26 cellular contexts compared by ENCODE assay signal in genomic region chrX:22012051-22012450, GRCh38.
"Had no signal": no experiment of that assay in that cellular context is flagged by ENCODE, and none has a peak within 500 bp of the region (broad histone marks: within the 10 kb centered on the region; RNA-seq: fewer than 3 reads in every experiment).

No MANE protein-coding gene starts in this region.

- H3K36me3 Mint-ChIP-seq: activated naive CD4-positive, alpha-beta T cell treated with anti-CD3 and anti-CD28 coated beads, Interleukin-2, amount 50 U/mL, for 72 hours had no signal

- H3K4me3 ChIP-seq: esophagus squamous epithelium, pancreas, psoas muscle, sigmoid colon, stomach, thyroid gland, upper lobe of left lung had no signal

- H3K27ac ChIP-seq: epithelial cell of prostate, esophagus squamous epithelium, pancreas, psoas muscle, sigmoid colon, stomach, thyroid gland, upper lobe of left lung had no signal

- H3K9me3 Mint-ChIP-seq: activated B cell treated with CpG ODN at 0.5 μM for 24 hours; activated T-cell treated with anti-CD3 and anti-CD28 coated beads, Interleukin-2, amount 50 U/mL, for 72 hours; central memory CD8-positive, alpha-beta T cell had no signal

- H3K4me1 Mint-ChIP-seq: central memory CD8-positive, alpha-beta T cell; T-helper 17 cell had no signal

- H3K27me3 ChIP-seq: esophagus squamous epithelium, pancreas, stomach, thyroid gland, upper lobe of left lung had no signal

- H3K9me3 ChIP-seq: esophagus squamous epithelium, pancreas, sigmoid colon, thyroid gland had no signal

- FAIRE-seq: bronchial epithelial cell, endometrium, frontal cortex, pancreas, small intestine had no signal

- H3K4me3 Mint-ChIP-seq: activated B cell treated with CpG ODN at 0.5 μM for 24 hours; activated T-cell treated with anti-CD3 and anti-CD28 coated beads, Interleukin-2, amount 50 U/mL, for 72 hours; central memory CD8-positive, alpha-beta T cell; stimulated activated naive B cell treated with anti-CD40 and anti-IgM and Interleukin-4, amounts not matched to agents 10 μg/mL and 1 μg/mL and 100 μg/mL, for 72 hours; T-helper 17 cell had no signal

- H3K36me3 ChIP-seq: esophagus squamous epithelium, pancreas, sigmoid colon, stomach, thyroid gland, upper lobe of left lung had no signal

- H3K4me1 ChIP-seq: esophagus squamous epithelium, pancreas, psoas muscle, sigmoid colon, stomach, thyroid gland, upper lobe of left lung had no signal

- H3K27ac Mint-ChIP-seq: activated B cell treated with CpG ODN at 0.5 μM for 24 hours; activated naive CD4-positive, alpha-beta T cell treated with anti-CD3 and anti-CD28 coated beads, Interleukin-2, amount 50 U/mL, for 72 hours; activated T-cell treated with anti-CD3 and anti-CD28 coated beads, Interleukin-2, amount 50 U/mL, for 72 hours; stimulated activated naive B cell treated with anti-CD40 and anti-IgM and Interleukin-4, amounts not matched to agents 10 μg/mL and 1 μg/mL and 100 μg/mL, for 72 hours; T-helper 17 cell had no signal

- ATAC-seq: activated naive CD4-positive, alpha-beta T cell treated with anti-CD3 and anti-CD28 coated beads, Interleukin-2, amount 50 U/mL, for 72 hours; activated T-cell treated with anti-CD3 and anti-CD28 coated beads, Interleukin-2, amount 50 U/mL, for 72 hours; left ventricle myocardium superior; pancreas; psoas muscle; T-helper 17 cell had no signal

- DNase-seq: activated B cell treated with CpG ODN at 0.5 μM for 24 hours; activated CD4-positive, alpha-beta T cell treated with anti-CD3 and anti-CD28 coated beads, Interleukin-2, amount 50 U/mL, for 4 hours; activated naive CD4-positive, alpha-beta T cell; activated T-cell treated with anti-CD3 and anti-CD28 coated beads for 4 hours; activated T-cell treated with anti-CD3 and anti-CD28 coated beads, Interleukin-2, amount 50 U/mL, for 72 hours; dermis blood vessel endothelial cell; effector CD4-positive, alpha-beta T cell; esophagus squamous epithelium; islet precursor cell; left ventricle myocardium superior; nucleus accumbens; pancreas; psoas muscle; sigmoid colon; small intestine; stimulated activated naive B cell treated with anti-CD40 and anti-IgM and Interleukin-4, amounts not matched to agents 10 μg/mL and 1 μg/mL and 100 μg/mL, for 72 hours; stomach; T-helper 17 cell; thyroid gland; upper lobe of left lung had no signal

- H3K27me3 Mint-ChIP-seq: activated B cell treated with CpG ODN at 0.5 μM for 24 hours; central memory CD8-positive, alpha-beta T cell; stimulated activated naive B cell treated with anti-CD40 and anti-IgM and Interleukin-4, amounts not matched to agents 10 μg/mL and 1 μg/mL and 100 μg/mL, for 72 hours; T-helper 17 cell had no signal
